ENCODE assay signal across 11 cellular contexts in the genomic region with DNA sequence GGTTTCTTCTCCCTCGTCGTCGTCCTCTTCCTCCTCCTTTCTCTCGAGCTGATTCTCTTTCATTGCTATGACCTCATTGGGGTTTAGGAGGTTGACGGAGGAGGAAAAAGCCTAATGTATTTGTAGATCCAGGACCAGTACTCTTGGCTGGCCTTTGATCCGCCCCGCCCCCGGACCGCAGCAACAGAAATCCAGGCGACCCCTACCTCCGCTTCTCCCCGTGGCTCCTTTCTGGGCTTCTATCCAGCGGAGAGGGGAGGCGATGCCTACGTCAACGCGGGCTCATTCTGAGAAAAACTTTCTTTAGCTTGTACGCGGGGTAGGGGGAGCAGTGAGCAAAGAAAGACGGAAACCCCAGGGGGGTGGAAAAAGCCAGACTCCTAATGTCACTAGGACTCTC. TPM values are rescaled to one million over a fixed set of nuclear protein-coding genes. Genes with fewer than 3 reads are reported as not detected.
DNase-seq lines count a peak whose midpoint lies in the region; ATAC-seq lines count a peak whose summit lies in the region.
"Had no signal": no experiment of that assay in that cellular context is flagged by ENCODE, and none has a peak within 500 bp of the region (broad histone marks: within the 10 kb centered on the region; RNA-seq: fewer than 3 reads in every experiment).

A gene (minus strand): TSS at position 257 of the 400 bp plus-strand sequence. CDS start 921 bp downstream, outside the sequence.

- DNase-seq in GM23248 (no peak), iPS DF 6.9 (ENCODE audit: low read depth, low spot score) (no peak), putamen (ENCODE audit: low spot score) (peak; percentile 24), DMS114 treated with DMSO at 0.1 percent for 48 hours (lab: John Stamatoyannopoulos, UW; ENCODE audit: unreplicated experiment) (no peak), NOMO-1 treated with dmso at 0.1 percent for 144 hours (lab: John Stamatoyannopoulos, UW; ENCODE audit: unreplicated experiment) (no peak), H4 (ENCODE audit: low spot score) (no peak)
- DNase-seq: activated T-cell treated with anti-CD3 and anti-CD28 coated beads, Interleukin-2, amount 50 U/mL, for 1 hour had no signal

- H3K27me3 ChIP-seq in GM23248 (replicated peaks; ENCODE audit: insufficient read depth) (peaks cover 23% of the 10 kb centered on the region), iPS DF 6.9 (ENCODE audit: control insufficient read depth, insufficient read depth, low read length) (peaks cover 4% of the 10 kb centered on the region; the same call in 1 of the 2 replicates)

- H3K9me2 ChIP-seq in GM23248 (ENCODE audit: insufficient read depth), result no peaks in the 10 kb centered on the region

- H3K27ac Mint-ChIP-seq in activated T-helper 17 cell treated with anti-CD3 and anti-CD28 coated beads, Interleukin-2, amount 50 U/mL, for 72 hours, result no peak within 1 kb of the TSS

- 5 to 6% methylated on average over 18 to 20 of the region's 20 CpGs for WGBS in GM23248 (ENCODE audit: low coverage in 1 of 2, low lambda C conversion rate in 2 of 2, missing lambda C conversion rate in 2 of 2), 2 experiments
- no CpG with 5 or more reads among the region's 20 CpGs for WGBS in iPS DF 6.9 (ENCODE audit: insufficient coverage, insufficient read length)

- no peak within 1 kb of the TSS for H3K27ac ChIP-seq in GM23248
- no peak within 1 kb of the TSS for H3K27ac ChIP-seq in iPS DF 6.9 (ENCODE audit: low read length)
- H3K27ac ChIP-seq: SJSA1 had no signal

- H3K4me3 Mint-ChIP-seq in activated T-helper 17 cell treated with anti-CD3 and anti-CD28 coated beads, Interleukin-2, amount 50 U/mL, for 72 hours, result peak within 1 kb of the TSS; percentile 44

- no peaks in the 10 kb centered on the region for H3F3A ChIP-seq in GM23248 (ENCODE audit: insufficient read depth)

- no peaks in the 10 kb centered on the region for H3K9me3 ChIP-seq in GM23248 (ENCODE audit: low read depth)
- no peaks in the 10 kb centered on the region for H3K9me3 ChIP-seq in iPS DF 6.9 (ENCODE audit: control insufficient read depth, insufficient read depth, low read length)
- H3K9me3 ChIP-seq: SJSA1 had no signal

- in situ Hi-C loops in GM23248 (cut with MboI), result loop anchor here (25.0 kb wide), 1 partner anchor 389 kb away; no protein-coding TSS in a partner anchor

- H3K4me1 ChIP-seq in GM23248 (ENCODE audit: insufficient read depth) (no peaks in the 10 kb centered on the region), iPS DF 6.9 (ENCODE audit: control insufficient read depth, insufficient read depth, low read length) (peaks cover 2% of the 10 kb centered on the region; the same call in 1 of the 2 replicates)
- H3K4me1 ChIP-seq: SJSA1 had no signal

- H2AFZ ChIP-seq in GM23248, result no peak within 1 kb of the TSS

- no peaks in the 10 kb centered on the region for H3K36me3 Mint-ChIP-seq in activated T-helper 17 cell treated with anti-CD3 and anti-CD28 coated beads, Interleukin-2, amount 50 U/mL, for 72 hours (ENCODE audit: low read depth)

- no peak within 1 kb of the TSS for H3K9ac ChIP-seq in GM23248

- peak within 1 kb of the TSS; percentile 56 for H3K4me2 ChIP-seq in GM23248 (ENCODE audit: unreplicated experiment)

- H4K20me1 ChIP-seq in GM23248 (ENCODE audit: insufficient read depth), result no peaks in the 10 kb centered on the region

- H3K36me3 ChIP-seq in GM23248 (ENCODE audit: low read depth) (no peaks in the 10 kb centered on the region), iPS DF 6.9 (ENCODE audit: control insufficient read depth, insufficient read depth, low read length) (no peaks in the 10 kb centered on the region)
- H3K36me3 ChIP-seq: SJSA1 had no signal

- H3K79me2 ChIP-seq in GM23248 (ENCODE audit: insufficient read depth), result no peaks in the 10 kb centered on the region

- H3K4me3 ChIP-seq in GM23248 (no peak within 1 kb of the TSS), iPS DF 6.9 (ENCODE audit: low read length) (peak within 1 kb of the TSS; percentile 32; the same call in 1 of the 2 replicates)
- H3K4me3 ChIP-seq: SJSA1 had no signal

- peaks cover 50% of the 10 kb centered on the region for H3K27me3 Mint-ChIP-seq in activated T-helper 17 cell treated with anti-CD3 and anti-CD28 coated beads, Interleukin-2, amount 50 U/mL, for 72 hours

- H3K4me1 Mint-ChIP-seq in activated T-helper 17 cell treated with anti-CD3 and anti-CD28 coated beads, Interleukin-2, amount 50 U/mL, for 72 hours, result peaks cover 9% of the 10 kb centered on the region

- H3K9me3 Mint-ChIP-seq in activated T-helper 17 cell treated with anti-CD3 and anti-CD28 coated beads, Interleukin-2, amount 50 U/mL, for 72 hours, result no peaks in the 10 kb centered on the region

- ATAC-seq in activated T-helper 17 cell treated with anti-CD3 and anti-CD28 coated beads, Interleukin-2, amount 50 U/mL, for 72 hours (replicated peaks), result no peak
- ATAC-seq in HG03521 (IDR thresholded peaks at IDR 0.05; ENCODE audit: unreplicated experiment), result no peak

RNA-seq across cellular contexts. Expression of the gene that starts here (rescaled TPM):
- total RNA-seq in GM23248 (2014; rRNA removed; shearing (Covaris generic)), result not detected in 2 replicates
- not detected in 2 replicates for polyA plus RNA-seq in GM23248 (2016; fragmentation: Nextera tagmentation; extraction: Ambion mirVana)
- not detected for total RNA-seq in activated T-helper 17 cell treated with anti-CD3 and anti-CD28 coated beads, Interleukin-2, amount 50 U/mL, for 72 hours
- total RNA-seq in H4 (2014; rRNA removed; shearing (Covaris generic)), result not detected in 2 replicates
- total RNA-seq: SJSA1, subcutaneous adipose tissue had no signal
